1 cellular context compared by ENCODE assay signal in the genomic region with DNA sequence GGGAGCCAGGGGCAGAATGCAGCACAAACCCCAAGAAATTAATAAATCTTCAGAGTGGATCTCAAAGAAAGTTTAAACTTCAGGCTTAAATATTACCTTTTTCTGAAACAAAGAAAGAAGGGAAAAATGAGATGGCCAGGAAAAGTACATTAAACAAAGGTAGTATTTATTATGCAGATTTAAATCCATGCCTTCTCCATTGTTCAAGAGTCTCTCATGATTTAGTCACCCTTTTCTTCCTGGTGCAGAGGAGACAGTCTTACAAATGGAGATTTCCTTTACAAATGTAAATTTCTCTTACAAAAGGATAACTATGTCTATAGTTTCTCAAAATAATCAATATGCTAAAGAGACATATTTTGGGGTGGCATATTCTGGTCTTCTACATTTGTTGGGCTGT.
TF ChIP-seq lines count a peak whose summit lies in the region.

No MANE protein-coding gene starts in this region.

TF ChIP-seq in H1, 55 proteins besides CTCF, POLR2A, EP300 and RAD21:
- no peak for TF ChIP-seq EGR1 (IDR thresholded peaks at IDR 0.05; ENCODE audit: borderline replicate concordance, low read depth, low read length)
- TF ChIP-seq, protein P1, sequence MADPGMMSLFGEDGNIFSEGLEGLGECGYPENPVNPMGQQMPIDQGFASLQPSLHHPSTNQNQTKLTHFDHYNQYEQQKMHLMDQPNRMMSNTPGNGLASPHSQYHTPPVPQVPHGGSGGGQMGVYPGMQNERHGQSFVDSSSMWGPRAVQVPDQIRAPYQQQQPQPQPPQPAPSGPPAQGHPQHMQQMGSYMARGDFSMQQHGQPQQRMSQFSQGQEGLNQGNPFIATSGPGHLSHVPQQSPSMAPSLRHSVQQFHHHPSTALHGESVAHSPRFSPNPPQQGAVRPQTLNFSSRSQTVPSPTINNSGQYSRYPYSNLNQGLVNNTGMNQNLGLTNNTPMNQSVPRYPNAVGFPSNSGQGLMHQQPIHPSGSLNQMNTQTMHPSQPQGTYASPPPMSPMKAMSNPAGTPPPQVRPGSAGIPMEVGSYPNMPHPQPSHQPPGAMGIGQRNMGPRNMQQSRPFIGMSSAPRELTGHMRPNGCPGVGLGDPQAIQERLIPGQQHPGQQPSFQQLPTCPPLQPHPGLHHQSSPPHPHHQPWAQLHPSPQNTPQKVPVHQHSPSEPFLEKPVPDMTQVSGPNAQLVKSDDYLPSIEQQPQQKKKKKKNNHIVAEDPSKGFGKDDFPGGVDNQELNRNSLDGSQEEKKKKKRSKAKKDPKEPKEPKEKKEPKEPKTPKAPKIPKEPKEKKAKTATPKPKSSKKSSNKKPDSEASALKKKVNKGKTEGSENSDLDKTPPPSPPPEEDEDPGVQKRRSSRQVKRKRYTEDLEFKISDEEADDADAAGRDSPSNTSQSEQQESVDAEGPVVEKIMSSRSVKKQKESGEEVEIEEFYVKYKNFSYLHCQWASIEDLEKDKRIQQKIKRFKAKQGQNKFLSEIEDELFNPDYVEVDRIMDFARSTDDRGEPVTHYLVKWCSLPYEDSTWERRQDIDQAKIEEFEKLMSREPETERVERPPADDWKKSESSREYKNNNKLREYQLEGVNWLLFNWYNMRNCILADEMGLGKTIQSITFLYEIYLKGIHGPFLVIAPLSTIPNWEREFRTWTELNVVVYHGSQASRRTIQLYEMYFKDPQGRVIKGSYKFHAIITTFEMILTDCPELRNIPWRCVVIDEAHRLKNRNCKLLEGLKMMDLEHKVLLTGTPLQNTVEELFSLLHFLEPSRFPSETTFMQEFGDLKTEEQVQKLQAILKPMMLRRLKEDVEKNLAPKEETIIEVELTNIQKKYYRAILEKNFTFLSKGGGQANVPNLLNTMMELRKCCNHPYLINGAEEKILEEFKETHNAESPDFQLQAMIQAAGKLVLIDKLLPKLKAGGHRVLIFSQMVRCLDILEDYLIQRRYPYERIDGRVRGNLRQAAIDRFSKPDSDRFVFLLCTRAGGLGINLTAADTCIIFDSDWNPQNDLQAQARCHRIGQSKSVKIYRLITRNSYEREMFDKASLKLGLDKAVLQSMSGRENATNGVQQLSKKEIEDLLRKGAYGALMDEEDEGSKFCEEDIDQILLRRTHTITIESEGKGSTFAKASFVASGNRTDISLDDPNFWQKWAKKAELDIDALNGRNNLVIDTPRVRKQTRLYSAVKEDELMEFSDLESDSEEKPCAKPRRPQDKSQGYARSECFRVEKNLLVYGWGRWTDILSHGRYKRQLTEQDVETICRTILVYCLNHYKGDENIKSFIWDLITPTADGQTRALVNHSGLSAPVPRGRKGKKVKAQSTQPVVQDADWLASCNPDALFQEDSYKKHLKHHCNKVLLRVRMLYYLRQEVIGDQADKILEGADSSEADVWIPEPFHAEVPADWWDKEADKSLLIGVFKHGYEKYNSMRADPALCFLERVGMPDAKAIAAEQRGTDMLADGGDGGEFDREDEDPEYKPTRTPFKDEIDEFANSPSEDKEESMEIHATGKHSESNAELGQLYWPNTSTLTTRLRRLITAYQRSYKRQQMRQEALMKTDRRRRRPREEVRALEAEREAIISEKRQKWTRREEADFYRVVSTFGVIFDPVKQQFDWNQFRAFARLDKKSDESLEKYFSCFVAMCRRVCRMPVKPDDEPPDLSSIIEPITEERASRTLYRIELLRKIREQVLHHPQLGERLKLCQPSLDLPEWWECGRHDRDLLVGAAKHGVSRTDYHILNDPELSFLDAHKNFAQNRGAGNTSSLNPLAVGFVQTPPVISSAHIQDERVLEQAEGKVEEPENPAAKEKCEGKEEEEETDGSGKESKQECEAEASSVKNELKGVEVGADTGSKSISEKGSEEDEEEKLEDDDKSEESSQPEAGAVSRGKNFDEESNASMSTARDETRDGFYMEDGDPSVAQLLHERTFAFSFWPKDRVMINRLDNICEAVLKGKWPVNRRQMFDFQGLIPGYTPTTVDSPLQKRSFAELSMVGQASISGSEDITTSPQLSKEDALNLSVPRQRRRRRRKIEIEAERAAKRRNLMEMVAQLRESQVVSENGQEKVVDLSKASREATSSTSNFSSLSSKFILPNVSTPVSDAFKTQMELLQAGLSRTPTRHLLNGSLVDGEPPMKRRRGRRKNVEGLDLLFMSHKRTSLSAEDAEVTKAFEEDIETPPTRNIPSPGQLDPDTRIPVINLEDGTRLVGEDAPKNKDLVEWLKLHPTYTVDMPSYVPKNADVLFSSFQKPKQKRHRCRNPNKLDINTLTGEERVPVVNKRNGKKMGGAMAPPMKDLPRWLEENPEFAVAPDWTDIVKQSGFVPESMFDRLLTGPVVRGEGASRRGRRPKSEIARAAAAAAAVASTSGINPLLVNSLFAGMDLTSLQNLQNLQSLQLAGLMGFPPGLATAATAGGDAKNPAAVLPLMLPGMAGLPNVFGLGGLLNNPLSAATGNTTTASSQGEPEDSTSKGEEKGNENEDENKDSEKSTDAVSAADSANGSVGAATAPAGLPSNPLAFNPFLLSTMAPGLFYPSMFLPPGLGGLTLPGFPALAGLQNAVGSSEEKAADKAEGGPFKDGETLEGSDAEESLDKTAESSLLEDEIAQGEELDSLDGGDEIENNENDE (IDR thresholded peaks at IDR 0.05; ENCODE audit: insufficient replicate concordance, low read length): peak; percentile 52
